8 cellular contexts compared by ENCODE assay signal in genomic region chr12:89863332-89863938, GRCh38.
DNase-seq lines count a peak whose midpoint lies in the region; ATAC-seq and TF ChIP-seq lines count a peak whose summit lies in the region.

No MANE protein-coding gene starts in this region.

- ATAC-seq in CD4-positive, CD25-positive, alpha-beta regulatory T cell (ENCODE audit: low read depth in 2 of 2): peak; percentile 77 to 81
- ATAC-seq in GM21360 (IDR thresholded peaks at IDR 0.05; ENCODE audit: unreplicated experiment) (peak; percentile 70), HG03575 (IDR thresholded peaks at IDR 0.05; ENCODE audit: extremely low read depth, insufficient number of reproducible peaks, low FRiP score, unreplicated experiment) (peak; percentile 51), lower lobe of right lung (peak; percentile 60 to 67)

- H3K9me3 Mint-ChIP-seq in CD4-positive, CD25-positive, alpha-beta regulatory T cell: peaks cover 0 to 5% (median 0%) of the 10 kb centered on the region in 7 donors

- H3K36me3 ChIP-seq in CD4-positive, CD25-positive, alpha-beta regulatory T cell (ENCODE audit: control insufficient read depth, insufficient read depth, low read length): no peaks in the 10 kb centered on the region
- H3K36me3 ChIP-seq in lower lobe of right lung: no peaks in the 10 kb centered on the region

- peak overlapping the region; percentile 91 to 99 (median 98) for H3K27ac Mint-ChIP-seq in CD4-positive, CD25-positive, alpha-beta regulatory T cell

- peaks cover 42% of the 10 kb centered on the region for H3K4me1 ChIP-seq in CD4-positive, CD25-positive, alpha-beta regulatory T cell (ENCODE audit: control insufficient read depth, insufficient read depth, low read length, poor library complexity, severe bottlenecking)
- peaks cover 5% of the 10 kb centered on the region for H3K4me1 ChIP-seq in lower lobe of right lung

- H3K36me3 Mint-ChIP-seq in CD4-positive, CD25-positive, alpha-beta regulatory T cell: no peaks in the 10 kb centered on the region

- intact Hi-C loops in lower lobe of right lung (cut with DNase I): no loop called here

- no peaks in the 10 kb centered on the region for H3K27me3 ChIP-seq in CD4-positive, CD25-positive, alpha-beta regulatory T cell (ENCODE audit: control insufficient read depth, insufficient read depth, low read length)
- H3K27me3 ChIP-seq in lower lobe of right lung (ENCODE audit: low read depth): no peaks in the 10 kb centered on the region

- no peak for TF ChIP-seq CTCF in lower lobe of right lung (IDR thresholded peaks at IDR 0.05)

- H3K27ac ChIP-seq in CD4-positive, CD25-positive, alpha-beta regulatory T cell (ENCODE audit: insufficient read depth, low read length, poor library complexity, severe bottlenecking): peak overlapping the region; percentile 92
- H3K27ac ChIP-seq in lower lobe of right lung: peak overlapping the region; percentile 80
- peak overlapping the region; percentile 16 for H3K27ac ChIP-seq in substantia nigra (ENCODE audit: low read depth, low read length, poor library complexity, severe bottlenecking)

- H3K4me3 Mint-ChIP-seq in CD4-positive, CD25-positive, alpha-beta regulatory T cell: peak overlapping the region; percentile 59 to 85 (median 74)

- no peaks in the 10 kb centered on the region for H3K9me3 ChIP-seq in CD4-positive, CD25-positive, alpha-beta regulatory T cell (ENCODE audit: control insufficient read depth in 2 of 2, low read length in 2 of 2)
- H3K9me3 ChIP-seq in lower lobe of right lung: no peaks in the 10 kb centered on the region

- H3K27me3 Mint-ChIP-seq in CD4-positive, CD25-positive, alpha-beta regulatory T cell: no peaks in the 10 kb centered on the region

- peak; percentile 54 to 90 (median 75) for DNase-seq in CD4-positive, CD25-positive, alpha-beta regulatory T cell
- DNase-seq in activated T-cell treated with anti-CD3 and anti-CD28 coated beads for 4 hours (peak; percentile 42), lower lobe of right lung (no peak), substantia nigra (lab: John Stamatoyannopoulos, UW) (no peak), foreskin melanocyte (no peak), NCI-H774 (lab: John Stamatoyannopoulos, UW) (no peak)

- H3K4me3 ChIP-seq in CD4-positive, CD25-positive, alpha-beta regulatory T cell (ENCODE audit: low read depth, low read length): peak overlapping the region; percentile 72
- peak overlapping the region; percentile 22 for H3K4me3 ChIP-seq in lower lobe of right lung

- H3K4me1 Mint-ChIP-seq in CD4-positive, CD25-positive, alpha-beta regulatory T cell: peaks cover 24 to 68% (median 55%) of the 10 kb centered on the region in 4 donors

Comparison
In these comparisons a context has a peak if more than half of its experiments do, and no peak if none do; other contexts are left out.
1. DNase-seq: peak in CD4-positive, CD25-positive, alpha-beta regulatory T cell (3 of 3) and activated T-cell treated with anti-CD3 and anti-CD28 coated beads for 4 hours (single experiment); none in lower lobe of right lung (single experiment), substantia nigra (0 of 49), foreskin melanocyte (single experiment) and NCI-H774 (single experiment).
2. H3K27ac ChIP-seq: peak in every context shown above with its lines; median percentile 92 in CD4-positive, CD25-positive, alpha-beta regulatory T cell; 80 in lower lobe of right lung; 16 in substantia nigra.
3. Peak in every context shown above with its lines, with median percentiles within 50 percentile points of each other: ATAC-seq.